ENCODE assay signal across 9 cellular contexts in the genomic region with DNA sequence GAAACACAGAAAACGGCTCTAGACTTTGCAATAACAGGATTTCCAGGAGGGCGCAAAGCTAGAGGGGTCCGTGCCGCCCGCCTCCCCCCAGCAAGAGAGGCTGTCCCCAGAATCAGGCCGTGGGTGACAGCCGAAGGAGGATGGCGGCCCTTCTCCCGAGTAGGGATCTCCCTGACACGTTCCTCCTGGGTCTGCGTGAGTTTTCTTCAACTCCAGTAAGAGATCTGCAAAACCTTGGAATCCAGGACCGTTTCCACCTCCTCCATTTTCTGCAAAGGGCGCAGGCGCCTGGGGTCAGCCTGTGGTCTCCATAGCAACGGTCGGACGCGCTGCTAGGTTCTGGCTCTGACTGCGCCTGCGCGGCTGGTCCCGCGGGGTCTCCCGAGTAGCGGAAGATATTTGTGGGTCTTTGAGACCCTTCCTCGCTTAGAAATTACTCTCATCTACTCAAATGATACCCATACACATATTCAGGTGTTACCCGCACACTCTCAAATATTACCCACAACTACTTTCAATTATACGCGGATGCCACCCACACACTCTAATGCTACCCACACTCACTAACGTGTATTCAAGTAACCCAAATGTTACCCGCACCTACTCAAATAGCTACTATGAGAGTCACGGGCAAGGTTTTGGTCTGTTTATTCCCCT. TPM values are rescaled to one million over a fixed set of nuclear protein-coding genes. Genes with fewer than 3 reads are reported as not detected.
DNase-seq lines count a peak whose midpoint lies in the region; ATAC-seq, FAIRE-seq and TF ChIP-seq lines count a peak whose summit lies in the region.
"Had no signal": no experiment of that assay in that cellular context is flagged by ENCODE, and none has a peak within 500 bp of the region (broad histone marks: within the 10 kb centered on the region; RNA-seq: fewer than 3 reads in every experiment).

No MANE protein-coding gene starts in this region.

- peak; percentile 80 for ATAC-seq in K562
- peak; percentile 96 for ATAC-seq in sciatic nerve
- ATAC-seq in HG02981 (IDR thresholded peaks at IDR 0.05; ENCODE audit: unreplicated experiment): no peak

- in situ Hi-C loops in K562 (cut with MboI): no loop called here

- FAIRE-seq in K562 (lab: Jason Lieb, UNC): no peak
- FAIRE-seq: colon had no signal

- H3K4me2 ChIP-seq in K562 (ENCODE audit: insufficient read depth, low read length): peak overlapping the region; percentile 43; the same call in 1 of the 2 replicates

- peak overlapping the region; percentile 58 for H2AFZ ChIP-seq in K562 (ENCODE audit: low read depth, low read length)

- no peak overlapping the region for H3K27ac ChIP-seq in K562 (ENCODE audit: extremely low read depth, low read depth, low read length)

- no peak for TF ChIP-seq POLR2A in K562 (conservative IDR thresholded peaks at IDR 0.05)

- H3K4me3 ChIP-seq in K562: no peak overlapping the region
- peak overlapping the region; percentile 76 for H3K4me3 ChIP-seq in iPS-18c (ENCODE audit: insufficient read depth, low read depth, low read length)

- no peak for TF ChIP-seq CTCF in K562 (IDR thresholded peaks at IDR 0.05 in 2 of 3, conservative IDR thresholded peaks at IDR 0.05 in 1 of 3; ENCODE audit: insufficient read depth in 2 of 3, low read depth in 1 of 3, low read length in 3 of 3)

- H3K79me2 ChIP-seq in K562 (ENCODE audit: control insufficient read depth, insufficient read depth, low read length): no peaks in the 10 kb centered on the region

- peaks cover 36 to 46% of the 10 kb centered on the region in 2 experiments for H3K27me3 ChIP-seq in K562 (ENCODE audit: control insufficient read depth in 2 of 2, insufficient read depth in 2 of 2, low read length in 2 of 2)

- WGBS in K562 (ENCODE audit: insufficient coverage, low coverage, missing lambda C conversion rate): 17% methylated on average over 32 of the region's 32 CpGs

- CTCF ChIA-PET in K562 (lab: Yijun Ruan, JAX; ENCODE audit: low intra/inter-chr PET ratio): interaction anchor here (0.6 to 0.7 kb wide), 2 partner anchors 22 to 31 kb away, joined by 3 to 6 read pairs; no protein-coding TSS in a partner anchor

- no peaks in the 10 kb centered on the region for H3K9me3 ChIP-seq in K562 (replicated peaks; ENCODE audit: control insufficient read depth, insufficient read depth, low read depth, low read length)
- no peaks in the 10 kb centered on the region for H3K9me3 ChIP-seq in iPS-18c (ENCODE audit: control insufficient read depth, insufficient read depth, low read length)

- H3K36me3 ChIP-seq in K562 (ENCODE audit: control insufficient read depth, insufficient read depth, low read length): no peaks in the 10 kb centered on the region

- TF ChIP-seq RAD21 in K562 (CRISPR knock-in tag; conservative IDR thresholded peaks at IDR 0.05 in 1 of 2, IDR thresholded peaks at IDR 0.05 in 1 of 2): no peak

- no peak for TF ChIP-seq EP300 in K562 (IDR thresholded peaks at IDR 0.05; ENCODE audit: low read length)

- H3K9me1 ChIP-seq in K562 (ENCODE audit: control insufficient read depth, insufficient read depth, low read length): no peaks in the 10 kb centered on the region

- H4K20me1 ChIP-seq in K562 (replicated peaks; ENCODE audit: control insufficient read depth, insufficient read depth, low read length): no peaks in the 10 kb centered on the region; the same call in 1 of the 2 replicates

- BruUV-seq in K562 (replicated peaks; lab: Mats Ljungman, UMichigan): no TSS peak

- peak overlapping the region in 1 of 2 experiments; percentile 55; a peak in 1 of 4 replicates for H3K9ac ChIP-seq in K562 (ENCODE audit: insufficient read depth in 1 of 2, low read depth in 2 of 2, low read length in 2 of 2)

- DNase-seq in activated T-cell treated with anti-CD3 and anti-CD28 coated beads for 48 hours (ENCODE audit: low read depth) (peak; percentile 38), NCI-H748 treated with DMSO at 0.1 percent for 48 hours (lab: John Stamatoyannopoulos, UW) (peak; percentile 83), K562 (ENCODE audit: extremely low read depth in 1 of 4, low spot score in 3 of 4) (peak; percentile 77 to 84 (median 80)), sciatic nerve (ENCODE audit: low spot score) (peak; percentile 91), HUDEP-2 (lab: John Stamatoyannopoulos, UW; ENCODE audit: unreplicated experiment in 76 of 76) (no peak)
- DNase-seq in activated T-cell treated with anti-CD3 and anti-CD28 coated beads, Interleukin-2, amount 50 U/mL, for 1 hour: no peak

- POLR2A ChIA-PET in K562 (lab: Yijun Ruan, JAX): no interaction called here

- intact Hi-C loops in K562 (cut with micrococcal nuclease) (no loop called here), sciatic nerve (cut with DNase I) (no loop called here)

- peaks cover 2 to 19% of the 10 kb centered on the region in 2 experiments; a peak in 2 of 5 replicates for H3K4me1 ChIP-seq in K562 (replicated peaks in 1 of 2; ENCODE audit: control insufficient read depth in 2 of 2, insufficient read depth in 2 of 2, low read length in 2 of 2)

TF ChIP-seq in K562, 482 proteins besides CTCF, POLR2A, EP300 and RAD21 (continues in another document):
- TF ChIP-seq CSDE1 (IDR thresholded peaks at IDR 0.05) (peak in 1 of 2 experiments; percentile 57; a peak in 1 of 4 replicates), HMG20B (CRISPR knock-in tag; IDR thresholded peaks at IDR 0.05) (no peak), KLF6 (CRISPR knock-in tag; IDR thresholded peaks at IDR 0.05; ENCODE audit: borderline replicate concordance) (no peak), PHF8 (IDR thresholded peaks at IDR 0.05; ENCODE audit: borderline replicate concordance, low read length) (peak; percentile 23; the same call in 1 of the 2 replicates), RBM17 (IDR thresholded peaks at IDR 0.05; ENCODE audit: borderline replicate concordance, low read depth, low read length) (no peak), ZC3H11A (IDR thresholded peaks at IDR 0.05; ENCODE audit: low read depth, low read length) (no peak)

RNA-seq across cellular contexts. Expression of gene PNMA8C, which starts 2.1 kb away (rescaled TPM):
- total RNA-seq in K562 (2011; cell fraction: chromatin; rRNA removed; ENCODE audit: low replicate concordance): 0.12 TPM in 1 of 2 replicates, not detected in the other
- total RNA-seq in K562 (2011; cell fraction: nucleolus; rRNA removed): not detected in 2 replicates
- total RNA-seq in K562 (2011; cell fraction: nucleoplasm; rRNA removed): not detected in 2 replicates
- total RNA-seq in K562 (2014; rRNA removed) (0.04 and 0.05 TPM in 2 replicates), K562 (2014; rRNA removed; fragmentation: Illumina TruSeq; extraction: Trizol) (not detected in 2 replicates), K562 (2015; rRNA removed; fragmentation: Illumina TruSeq; extraction: Trizol) (0.04 TPM in 1 of 2 replicates, not detected in the other), K562 (2021) (0.04 TPM in 1 of 2 replicates, not detected in the other), sciatic nerve (not detected)
- polyA plus RNA-seq in K562 (2011; rRNA removed) (0.01 TPM in 1 of 2 replicates, not detected in the other), K562 (2014; fragmentation: Illumina TruSeq; extraction: Trizol) (not detected in 2 replicates), K562 (2014; fragmentation: Nextera tagmentation; extraction: Ambion mirVana) (not detected), K562 (2014; rRNA removed) (0.05 TPM in 1 of 2 replicates, not detected in the other)
- 0.01 TPM in 2 replicates for polyA plus RNA-seq in K562 (2011; cell fraction: cytosol; rRNA removed)
- polyA plus RNA-seq in K562 (2011; cell fraction: nucleus; rRNA removed): 0.03 TPM in 1 of 2 replicates, not detected in the other
- polyA plus RNA-seq in K562 (2012): 0.03 and 0.05 TPM in 2 replicates
- not detected in 2 replicates for polyA minus RNA-seq in K562 (2011; rRNA and poly(A)+ RNA removed)
- not detected in 2 replicates for polyA minus RNA-seq in K562 (2011; cell fraction: cytosol; rRNA and poly(A)+ RNA removed)
- 0.11 TPM in 1 of 2 replicates, not detected in the other for polyA minus RNA-seq in K562 (2011; cell fraction: nucleus; rRNA and poly(A)+ RNA removed)

RNA-seq across cellular contexts. Expression of gene CCDC8, which starts 13.3 kb away (rescaled TPM):
- total RNA-seq in K562 (2011; cell fraction: chromatin; rRNA removed; ENCODE audit: low replicate concordance): 10.0 and 21.6 TPM in 2 replicates
- total RNA-seq in K562 (2011; cell fraction: nucleolus; rRNA removed): 20.5 and 23.5 TPM in 2 replicates
- 15.2 and 15.6 TPM in 2 replicates for total RNA-seq in K562 (2011; cell fraction: nucleoplasm; rRNA removed)
- total RNA-seq in K562 (2014; rRNA removed): 30.8 and 32.4 TPM in 2 replicates
- 6.6 and 9.7 TPM in 2 replicates for total RNA-seq in K562 (2014; rRNA removed; fragmentation: Illumina TruSeq; extraction: Trizol)
- total RNA-seq in K562 (2015; rRNA removed; fragmentation: Illumina TruSeq; extraction: Trizol): 21.6 and 22.3 TPM in 2 replicates
- 21.9 and 22.5 TPM in 2 replicates for total RNA-seq in K562 (2021)
- polyA plus RNA-seq in K562 (2011; rRNA removed): 8.0 and 9.1 TPM in 2 replicates
- 7.9 and 13.0 TPM in 2 replicates for polyA plus RNA-seq in K562 (2011; cell fraction: cytosol; rRNA removed)
- polyA plus RNA-seq in K562 (2011; cell fraction: nucleus; rRNA removed): 6.3 and 8.5 TPM in 2 replicates
- 13.6 and 17.1 TPM in 2 replicates for polyA plus RNA-seq in K562 (2012)
- 15.6 and 17.8 TPM in 2 replicates for polyA plus RNA-seq in K562 (2014; fragmentation: Illumina TruSeq; extraction: Trizol)
- 1 to 10 TPM in 1 of 2 experiments, under 1 TPM in 1; 0.68 to 1.5 TPM for polyA plus RNA-seq in K562 (2014; fragmentation: Nextera tagmentation; extraction: Ambion mirVana)
- 19.9 and 20.8 TPM in 2 replicates for polyA plus RNA-seq in K562 (2014; rRNA removed)
- 6.3 and 7.7 TPM in 2 replicates for polyA minus RNA-seq in K562 (2011; rRNA and poly(A)+ RNA removed)
- polyA minus RNA-seq in K562 (2011; cell fraction: cytosol; rRNA and poly(A)+ RNA removed): 9.2 and 11.5 TPM in 2 replicates
- 6.5 and 12.2 TPM in 2 replicates for polyA minus RNA-seq in K562 (2011; cell fraction: nucleus; rRNA and poly(A)+ RNA removed)
- 9.0 TPM for total RNA-seq in sciatic nerve

RNA-seq across cellular contexts. Expression of gene PNMA8A, which starts 44.7 kb away (rescaled TPM):
- 11.8 and 15.0 TPM in 2 replicates for total RNA-seq in K562 (2011; cell fraction: chromatin; rRNA removed; ENCODE audit: low replicate concordance)
- 9.9 and 10.7 TPM in 2 replicates for total RNA-seq in K562 (2011; cell fraction: nucleolus; rRNA removed)
- 13.3 and 16.0 TPM in 2 replicates for total RNA-seq in K562 (2011; cell fraction: nucleoplasm; rRNA removed)
- 13.3 and 16.6 TPM in 2 replicates for total RNA-seq in K562 (2014; rRNA removed)
- total RNA-seq in K562 (2014; rRNA removed; fragmentation: Illumina TruSeq; extraction: Trizol): 18.4 and 19.5 TPM in 2 replicates
- 18.3 and 18.6 TPM in 2 replicates for total RNA-seq in K562 (2015; rRNA removed; fragmentation: Illumina TruSeq; extraction: Trizol)
- total RNA-seq in K562 (2021): 14.9 and 16.3 TPM in 2 replicates
- polyA plus RNA-seq in K562 (2011; rRNA removed): 20.1 and 23.8 TPM in 2 replicates
- 9.2 and 16.4 TPM in 2 replicates for polyA plus RNA-seq in K562 (2011; cell fraction: cytosol; rRNA removed)
- 5.4 and 6.0 TPM in 2 replicates for polyA plus RNA-seq in K562 (2011; cell fraction: nucleus; rRNA removed)
- polyA plus RNA-seq in K562 (2012): 14.2 and 18.1 TPM in 2 replicates
- 17.8 and 18.5 TPM in 2 replicates for polyA plus RNA-seq in K562 (2014; fragmentation: Illumina TruSeq; extraction: Trizol)
- polyA plus RNA-seq in K562 (2014; fragmentation: Nextera tagmentation; extraction: Ambion mirVana): 1 to 10 TPM; 6.6 to 7.2 TPM
- 13.2 and 16.7 TPM in 2 replicates for polyA plus RNA-seq in K562 (2014; rRNA removed)
- 12.6 and 14.7 TPM in 2 replicates for polyA minus RNA-seq in K562 (2011; rRNA and poly(A)+ RNA removed)
- polyA minus RNA-seq in K562 (2011; cell fraction: cytosol; rRNA and poly(A)+ RNA removed): 7.6 and 8.3 TPM in 2 replicates
- polyA minus RNA-seq in K562 (2011; cell fraction: nucleus; rRNA and poly(A)+ RNA removed): 2.0 and 4.9 TPM in 2 replicates
- total RNA-seq in sciatic nerve: 9.3 TPM

Comparison
In these comparisons a context has a peak if more than half of its experiments do, and no peak if none do; other contexts are left out.
1. DNase-seq: peak in activated T-cell treated with anti-CD3 and anti-CD28 coated beads for 48 hours (single experiment), NCI-H748 treated with DMSO at 0.1 percent for 48 hours (single experiment), K562 (4 of 4) and sciatic nerve (single experiment); none in activated T-cell treated with anti-CD3 and anti-CD28 coated beads, Interleukin-2, amount 50 U/mL, for 1 hour (single experiment) and HUDEP-2 (0 of 76).